In the genomic region with DNA sequence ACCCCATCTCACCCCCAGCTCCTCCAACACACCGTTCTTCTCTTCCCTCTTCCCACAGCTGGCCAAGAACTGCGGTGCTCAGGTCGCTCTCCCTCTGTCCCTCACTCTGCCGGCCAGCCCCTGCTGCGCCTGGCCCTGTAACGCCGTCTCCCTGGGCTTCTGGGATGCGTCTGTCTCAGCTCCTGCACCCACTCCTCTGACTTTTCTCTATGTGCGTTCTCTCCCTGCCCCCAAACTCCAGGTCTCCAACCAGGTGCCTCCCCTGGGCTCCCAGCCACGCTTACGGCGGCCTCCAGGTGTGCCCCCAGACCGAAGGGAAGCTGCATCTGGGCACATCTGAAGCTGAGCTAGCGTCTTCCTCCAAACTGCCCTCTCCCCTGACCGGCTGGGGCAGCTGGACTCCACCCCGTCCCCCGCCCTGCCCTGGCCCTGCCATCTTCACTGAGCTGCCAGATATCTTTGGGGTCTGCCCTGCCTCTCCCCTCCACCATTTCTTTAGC, we compare ENCODE assay signal across 37 cellular contexts. TPM values are rescaled to one million over a fixed set of nuclear protein-coding genes. Genes with fewer than 3 reads are reported as not detected.
A peak's percentile ranks its signal among the peaks of the same experiment; 100 is the strongest.
DNase-seq lines count a peak whose midpoint lies in the region; ATAC-seq and TF ChIP-seq lines count a peak whose summit lies in the region.
"Had no signal": no experiment of that assay in that cellular context is flagged by ENCODE, and none has a peak within 500 bp of the region (broad histone marks: within the 10 kb centered on the region; RNA-seq: fewer than 3 reads in every experiment).

No MANE protein-coding gene starts in this region.

- no peak overlapping the region for H3K9ac ChIP-seq in endodermal cell (ENCODE audit: extremely low read depth, low read length, poor library complexity, severe bottlenecking)

- H3K4me1 Mint-ChIP-seq in GM23338 (peaks cover 76% of the 10 kb centered on the region), endodermal cell (peaks cover 56% of the 10 kb centered on the region)
- H3K4me1 Mint-ChIP-seq: stimulated activated naive B cell treated with anti-CD40 and anti-IgM and Interleukin-4, amounts not matched to agents 10 μg/mL and 1 μg/mL and 100 μg/mL, for 72 hours had no signal

- DNase-seq in activated CD8-positive, alpha-beta memory T cell treated with anti-CD3 and anti-CD28 coated beads, Interleukin-2, amount 50 U/mL, for 48 hours: peak; percentile 20
- no peak for DNase-seq in activated CD8-positive, alpha-beta memory T cell treated with anti-CD3 and anti-CD28 coated beads, Interleukin-2, amount 50 U/mL, for 4 hours
- no peak for DNase-seq in GM23338 (ENCODE audit: low spot score)
- DNase-seq in endodermal cell: peak; percentile 62
- DNase-seq in sciatic nerve (ENCODE audit: low spot score): peak; percentile 25
- DNase-seq in SW 1271 (lab: John Stamatoyannopoulos, UW): no peak
- DNase-seq in brain microvascular endothelial cell: no peak
- no peak for DNase-seq in activated T-cell treated with anti-CD3 and anti-CD28 coated beads, Interleukin-2, amount 50 U/mL, for 1 hour
- DNase-seq: activated T-cell treated with anti-CD3 and anti-CD28 coated beads, Interleukin-2, amount 50 U/mL, for 4 hours; Calu3; CD4-positive, CD25-positive, alpha-beta regulatory T cell; dermis blood vessel endothelial cell; DMS79 treated with DMSO at 0.1 percent for 48 hours; esophagus squamous epithelium; foreskin keratinocyte; GOT3; heart left ventricle; islet precursor cell; midbrain; naive B cell; NCI-H1048; NCI-H2029; NCI-H510A treated with DMSO at 0.1 percent for 48 hours; OCI-M1; stimulated activated naive B cell treated with anti-CD40 and anti-IgM and Interleukin-4, amounts not matched to agents 10 μg/mL and 1 μg/mL and 100 μg/mL, for 72 hours; substantia nigra; T-helper 17 cell; upper lobe of right lung had no signal

- H3K4me1 ChIP-seq in GM23338 (ENCODE audit: insufficient read depth) (peaks cover 40% of the 10 kb centered on the region), endodermal cell (ENCODE audit: control insufficient read depth, insufficient read depth, low read length) (peaks cover 3% of the 10 kb centered on the region)
- H3K4me1 ChIP-seq: A549, adrenal gland, esophagus squamous epithelium, foreskin keratinocyte, upper lobe of right lung had no signal

- peak overlapping the region; percentile 43; the same call in 1 of the 2 replicates for H2AFZ ChIP-seq in GM23338

- H3K79me2 ChIP-seq in GM23338 (replicated peaks; ENCODE audit: insufficient read depth): no peaks in the 10 kb centered on the region

- no peaks in the 10 kb centered on the region for H4K20me1 ChIP-seq in GM23338 (replicated peaks; ENCODE audit: insufficient read depth)

- H3K9me3 Mint-ChIP-seq in GM23338: peaks cover 2% of the 10 kb centered on the region; the same call in 1 of the 3 replicates
- no peaks in the 10 kb centered on the region for H3K9me3 Mint-ChIP-seq in endodermal cell
- H3K9me3 Mint-ChIP-seq: activated T-cell treated with anti-CD3 and anti-CD28 coated beads, Interleukin-2, amount 50 U/mL, for 4 hours; central memory CD8-positive, alpha-beta T cell had no signal

- intact Hi-C loops in sciatic nerve (cut with DNase I): no loop called here

- in situ Hi-C loops in brain microvascular endothelial cell (cut with HindIII; ENCODE audit: low pct_ligation_motif_present, low sequenced_read_pairs): no loop called here

- H3K27ac ChIP-seq in GM23338 (ENCODE audit: low read depth) (no peak overlapping the region), endodermal cell (ENCODE audit: low read depth, low read length) (no peak overlapping the region), brain microvascular endothelial cell (no peak overlapping the region)
- H3K27ac ChIP-seq: A549, adrenal gland, esophagus squamous epithelium, foreskin keratinocyte, heart left ventricle, SK-N-MC, skin epidermis, upper lobe of right lung had no signal

- H3K27me3 Mint-ChIP-seq in GM23338 (ENCODE audit: insufficient read depth, low read depth, poor library complexity) (peaks cover 25% of the 10 kb centered on the region), endodermal cell (ENCODE audit: insufficient read depth) (peaks cover 34% of the 10 kb centered on the region)

- no peaks in the 10 kb centered on the region for H3K9me3 ChIP-seq in endodermal cell (ENCODE audit: control insufficient read depth, low read length)
- H3K9me3 ChIP-seq: A549, adrenal gland, esophagus squamous epithelium, heart left ventricle, upper lobe of right lung had no signal

- TF ChIP-seq CTCF in GM23338 (conservative IDR thresholded peaks at IDR 0.05; ENCODE audit: low read depth in 2 of 2): no peak
- no peak for TF ChIP-seq CTCF in endodermal cell (conservative IDR thresholded peaks at IDR 0.05)
- no peak for TF ChIP-seq CTCF in brain microvascular endothelial cell (IDR thresholded peaks at IDR 0.05; ENCODE audit: low read depth, low read length, missing control alignments)

- H3K36me3 Mint-ChIP-seq in GM23338 (ENCODE audit: low read depth) (no peaks in the 10 kb centered on the region), endodermal cell (ENCODE audit: low read depth) (no peaks in the 10 kb centered on the region)
- H3K36me3 Mint-ChIP-seq: CD4-positive, CD25-positive, alpha-beta regulatory T cell had no signal

- ATAC-seq in GM23338 (no peak; the same call in 2 of the 3 replicates), sciatic nerve (no peak)
- ATAC-seq: A549; activated T-cell treated with anti-CD3 and anti-CD28 coated beads, Interleukin-2, amount 50 U/mL, for 4 hours; foreskin keratinocyte; heart left ventricle; stimulated activated naive B cell treated with anti-CD40 and anti-IgM and Interleukin-4, amounts not matched to agents 10 μg/mL and 1 μg/mL and 100 μg/mL, for 72 hours; T-helper 17 cell; upper lobe of right lung had no signal

- H3K4me3 Mint-ChIP-seq in GM23338 (no peak overlapping the region; the same call in 2 of the 3 replicates), endodermal cell (no peak overlapping the region)
- H3K4me3 Mint-ChIP-seq: activated T-cell treated with anti-CD3 and anti-CD28 coated beads, Interleukin-2, amount 50 U/mL, for 4 hours; CD4-positive, CD25-positive, alpha-beta regulatory T cell; central memory CD8-positive, alpha-beta T cell; stimulated activated naive B cell treated with anti-CD40 and anti-IgM and Interleukin-4, amounts not matched to agents 10 μg/mL and 1 μg/mL and 100 μg/mL, for 72 hours; T-helper 17 cell had no signal

- WGBS in endodermal cell (ENCODE audit: insufficient coverage in 1 of 2, insufficient read length in 1 of 2), 2 experiments: 86 to 90% methylated on average over 15 to 17 of the region's 17 CpGs

- H3K4me2 ChIP-seq in GM23338: no peak overlapping the region
- H3K4me2 ChIP-seq: A549 had no signal

- H3K36me3 ChIP-seq in GM23338 (ENCODE audit: insufficient read depth): no peaks in the 10 kb centered on the region
- no peaks in the 10 kb centered on the region for H3K36me3 ChIP-seq in endodermal cell (ENCODE audit: control insufficient read depth, insufficient read depth, low read length)
- H3K36me3 ChIP-seq in brain microvascular endothelial cell (replicated peaks): no peaks in the 10 kb centered on the region
- H3K36me3 ChIP-seq: adrenal gland, esophagus squamous epithelium, heart left ventricle, upper lobe of right lung had no signal

- H3K4me3 ChIP-seq in GM23338 (no peak overlapping the region), endodermal cell (ENCODE audit: low read length) (no peak overlapping the region), brain microvascular endothelial cell (ENCODE audit: low read depth, low read length) (no peak overlapping the region)
- H3K4me3 ChIP-seq: A549, adrenal gland, esophagus squamous epithelium, heart left ventricle, SK-N-MC, skin epidermis, upper lobe of right lung had no signal

- H3K27ac Mint-ChIP-seq in GM23338: 0 out of 2 replicates have a peak overlapping the region, but pooled peaks have one; percentile 23
- peak overlapping the region; percentile 32 for H3K27ac Mint-ChIP-seq in endodermal cell
- H3K27ac Mint-ChIP-seq: CD4-positive, CD25-positive, alpha-beta regulatory T cell; naive B cell; stimulated activated naive B cell treated with anti-CD40 and anti-IgM and Interleukin-4, amounts not matched to agents 10 μg/mL and 1 μg/mL and 100 μg/mL, for 72 hours; T-helper 17 cell had no signal

- no peaks in the 10 kb centered on the region for H3K9me2 ChIP-seq in GM23338 (ENCODE audit: insufficient read depth)

- H3K27me3 ChIP-seq in GM23338 (ENCODE audit: insufficient read depth): peaks cover 5% of the 10 kb centered on the region; the same call in 1 of the 2 replicates
- H3K27me3 ChIP-seq in endodermal cell (ENCODE audit: control insufficient read depth, insufficient read depth, low read length, poor library complexity, severe bottlenecking): peaks cover 11% of the 10 kb centered on the region
- H3K27me3 ChIP-seq in brain microvascular endothelial cell (replicated peaks): peaks cover 67% of the 10 kb centered on the region
- H3K27me3 ChIP-seq: foreskin keratinocyte had no signal

- H3F3A ChIP-seq in GM23338 (replicated peaks; ENCODE audit: low read depth): no peaks in the 10 kb centered on the region

RNA-seq across cellular contexts. Expression of a gene that starts 2.6 kb away (rescaled TPM):
- total RNA-seq in GM23338 (2014; rRNA removed; shearing (Covaris generic)): not detected in 2 replicates
- not detected in 2 replicates for polyA plus RNA-seq in GM23338 (2016; fragmentation: Nextera tagmentation; extraction: Ambion mirVana)
- total RNA-seq in endodermal cell (not detected), sciatic nerve (not detected)
- polyA plus RNA-seq in endodermal cell (2013, experiment 1 of 2): not detected
- not detected for polyA plus RNA-seq in endodermal cell (2013, experiment 2 of 2)
- total RNA-seq: activated T-cell treated with anti-CD3 and anti-CD28 coated beads, Interleukin-2, amount 50 U/mL, for 4 hours; adrenal gland; Calu3; CD4-positive, CD25-positive, alpha-beta regulatory T cell; dermis blood vessel endothelial cell; esophagus squamous epithelium; foreskin keratinocyte; heart left ventricle; HT1080; liver; omental fat pad; renal cortical epithelial cell; T-helper 17 cell; upper lobe of right lung had no signal
- polyA plus RNA-seq: A549; adrenal gland; CD4-positive, CD25-positive, alpha-beta regulatory T cell; foreskin keratinocyte; heart left ventricle; liver had no signal

RNA-seq across cellular contexts. Expression of a gene that starts 11.8 kb away (rescaled TPM):
- 0.35 TPM in 1 of 2 replicates, not detected in the other for total RNA-seq in GM23338 (2014; rRNA removed; shearing (Covaris generic))
- polyA plus RNA-seq in GM23338 (2016; fragmentation: Nextera tagmentation; extraction: Ambion mirVana): 0.45 and 0.92 TPM in 2 replicates
- total RNA-seq in endodermal cell (1 to 10 TPM; 1.5 to 6.0 TPM), sciatic nerve (not detected)
- polyA plus RNA-seq in endodermal cell (2013, experiment 1 of 2): 0.32 TPM
- polyA plus RNA-seq in endodermal cell (2013, experiment 2 of 2): 0.29 TPM
- total RNA-seq: activated T-cell treated with anti-CD3 and anti-CD28 coated beads, Interleukin-2, amount 50 U/mL, for 4 hours; adrenal gland; Calu3; CD4-positive, CD25-positive, alpha-beta regulatory T cell; esophagus squamous epithelium; foreskin keratinocyte; HT1080; renal cortical epithelial cell; T-helper 17 cell had no signal
- polyA plus RNA-seq: A549, adrenal gland, foreskin keratinocyte had no signal

RNA-seq across cellular contexts. Expression of a gene that starts 17.6 kb away (rescaled TPM):
- total RNA-seq in GM23338 (2014; rRNA removed; shearing (Covaris generic)): not detected in 2 replicates
- not detected in 2 replicates for polyA plus RNA-seq in GM23338 (2016; fragmentation: Nextera tagmentation; extraction: Ambion mirVana)
- not detected for total RNA-seq in endodermal cell
- polyA plus RNA-seq in endodermal cell (2013, experiment 1 of 2): not detected
- polyA plus RNA-seq in endodermal cell (2013, experiment 2 of 2): not detected
- total RNA-seq in sciatic nerve: not detected
- total RNA-seq: activated T-cell treated with anti-CD3 and anti-CD28 coated beads, Interleukin-2, amount 50 U/mL, for 4 hours; adrenal gland; Calu3; CD4-positive, CD25-positive, alpha-beta regulatory T cell; dermis blood vessel endothelial cell; esophagus squamous epithelium; foreskin keratinocyte; heart left ventricle; HT1080; liver; omental fat pad; renal cortical epithelial cell; T-helper 17 cell; upper lobe of right lung had no signal
- polyA plus RNA-seq: A549; adrenal gland; CD4-positive, CD25-positive, alpha-beta regulatory T cell; foreskin keratinocyte; heart left ventricle; liver had no signal

RNA-seq across cellular contexts. Expression of a gene that starts 32.8 kb away (rescaled TPM):
- not detected in 2 replicates for total RNA-seq in GM23338 (2014; rRNA removed; shearing (Covaris generic))
- not detected in 2 replicates for polyA plus RNA-seq in GM23338 (2016; fragmentation: Nextera tagmentation; extraction: Ambion mirVana)
- total RNA-seq in endodermal cell: not detected
- not detected for polyA plus RNA-seq in endodermal cell (2013, experiment 1 of 2)
- not detected for polyA plus RNA-seq in endodermal cell (2013, experiment 2 of 2)
- not detected for total RNA-seq in sciatic nerve
- total RNA-seq: activated T-cell treated with anti-CD3 and anti-CD28 coated beads, Interleukin-2, amount 50 U/mL, for 4 hours; adrenal gland; Calu3; CD4-positive, CD25-positive, alpha-beta regulatory T cell; dermis blood vessel endothelial cell; esophagus squamous epithelium; foreskin keratinocyte; heart left ventricle; HT1080; liver; omental fat pad; renal cortical epithelial cell; T-helper 17 cell; upper lobe of right lung had no signal
- polyA plus RNA-seq: A549; adrenal gland; CD4-positive, CD25-positive, alpha-beta regulatory T cell; foreskin keratinocyte; heart left ventricle; liver had no signal

RNA-seq across cellular contexts. Expression of a gene that starts 41.8 kb away (rescaled TPM):
- total RNA-seq in GM23338 (2014; rRNA removed; shearing (Covaris generic)): not detected in 2 replicates
- not detected in 2 replicates for polyA plus RNA-seq in GM23338 (2016; fragmentation: Nextera tagmentation; extraction: Ambion mirVana)
- not detected for total RNA-seq in endodermal cell
- polyA plus RNA-seq in endodermal cell (2013, experiment 1 of 2): not detected
- not detected for polyA plus RNA-seq in endodermal cell (2013, experiment 2 of 2)
- not detected for total RNA-seq in sciatic nerve
- total RNA-seq: activated T-cell treated with anti-CD3 and anti-CD28 coated beads, Interleukin-2, amount 50 U/mL, for 4 hours; adrenal gland; Calu3; CD4-positive, CD25-positive, alpha-beta regulatory T cell; dermis blood vessel endothelial cell; esophagus squamous epithelium; foreskin keratinocyte; heart left ventricle; HT1080; liver; omental fat pad; renal cortical epithelial cell; T-helper 17 cell; upper lobe of right lung had no signal
- polyA plus RNA-seq: A549; adrenal gland; CD4-positive, CD25-positive, alpha-beta regulatory T cell; foreskin keratinocyte; heart left ventricle; liver had no signal

Comparison
In these comparisons a context has a peak if more than half of its experiments do, and no peak if none do; other contexts are left out.
1. DNase-seq: peak in activated CD8-positive, alpha-beta memory T cell treated with anti-CD3 and anti-CD28 coated beads, Interleukin-2, amount 50 U/mL, for 48 hours (single experiment), endodermal cell (single experiment) and sciatic nerve (single experiment); none in activated CD8-positive, alpha-beta memory T cell treated with anti-CD3 and anti-CD28 coated beads, Interleukin-2, amount 50 U/mL, for 4 hours (single experiment), GM23338 (single experiment), SW 1271 (0 of 2), brain microvascular endothelial cell (single experiment) and activated T-cell treated with anti-CD3 and anti-CD28 coated beads, Interleukin-2, amount 50 U/mL, for 1 hour (single experiment).